15 cellular contexts compared by ENCODE assay signal in the genomic region with DNA sequence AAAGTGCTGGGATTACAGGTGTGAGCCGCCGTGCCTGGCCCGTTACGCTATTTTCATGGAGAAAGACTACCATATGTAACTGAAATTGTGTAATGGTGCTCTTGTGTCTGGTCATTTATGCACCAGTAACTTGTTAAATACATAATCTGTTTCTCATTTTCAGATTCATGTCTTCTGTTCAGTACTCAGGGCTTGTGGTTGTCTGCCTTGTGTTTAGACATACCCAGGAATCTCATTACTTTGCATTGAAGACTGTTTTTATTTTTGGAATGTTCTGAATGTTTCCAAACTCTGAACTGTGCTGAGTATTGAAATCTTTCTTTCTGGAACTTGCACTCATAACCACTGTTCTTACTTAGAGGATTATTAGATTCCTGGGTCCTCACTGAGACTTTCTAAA. TPM values are rescaled to one million over a fixed set of nuclear protein-coding genes. Genes with fewer than 3 reads are reported as not detected.
DNase-seq lines count a peak whose midpoint lies in the region; ATAC-seq and TF ChIP-seq lines count a peak whose summit lies in the region.
"Had no signal": no experiment of that assay in that cellular context is flagged by ENCODE, and none has a peak within 500 bp of the region (broad histone marks: within the 10 kb centered on the region; RNA-seq: fewer than 3 reads in every experiment).

No MANE protein-coding gene starts in this region.

- no peaks in the 10 kb centered on the region for H3K36me3 ChIP-seq in GM23248 (ENCODE audit: low read depth)

- H3K9ac ChIP-seq in GM23248 = no peak overlapping the region

- peaks cover 96% of the 10 kb centered on the region for H3K79me2 ChIP-seq in GM23248 (ENCODE audit: insufficient read depth)

- WGBS in GM23248 (ENCODE audit: low coverage in 1 of 2, low lambda C conversion rate in 2 of 2, missing lambda C conversion rate in 2 of 2), 2 experiments = 66 to 72% methylated on average over 4 of the region's 4 CpGs

- peaks cover 25% of the 10 kb centered on the region for H3K4me1 Mint-ChIP-seq in nephron progenitor cell
- H3K4me1 Mint-ChIP-seq in activated T-cell treated with anti-CD3 and anti-CD28 coated beads, Interleukin-2, amount 50 U/mL, for 4 hours (ENCODE audit: low read depth) = peaks cover 10% of the 10 kb centered on the region

- no peaks in the 10 kb centered on the region for H3K27me3 ChIP-seq in GM23248 (replicated peaks; ENCODE audit: insufficient read depth)
- H3K27me3 ChIP-seq: dorsolateral prefrontal cortex had no signal

- peaks cover 34% of the 10 kb centered on the region for H3K4me1 ChIP-seq in GM23248 (ENCODE audit: insufficient read depth)

- H3K9me3 Mint-ChIP-seq in nephron progenitor cell = peaks cover 8% of the 10 kb centered on the region
- no peaks in the 10 kb centered on the region for H3K9me3 Mint-ChIP-seq in activated T-cell treated with anti-CD3 and anti-CD28 coated beads, Interleukin-2, amount 50 U/mL, for 4 hours
- H3K9me3 Mint-ChIP-seq: stimulated activated naive CD8-positive, alpha-beta T cell treated with anti-CD3 and anti-CD28 coated beads, Interleukin-15, Interleukin-2, amounts not matched to agents 100 ng/mL and 50 ng/mL, for 24 hours; type B pancreatic cell had no signal

- TF ChIP-seq CTCF in AG09309 (IDR thresholded peaks at IDR 0.05; ENCODE audit: control insufficient read depth, insufficient read depth, low read depth, low read length, missing control alignments) = no peak
- TF ChIP-seq CTCF in astrocyte of the spinal cord (IDR thresholded peaks at IDR 0.05; ENCODE audit: low read depth, low read length) = no peak
- no peak for TF ChIP-seq CTCF in nephron progenitor cell (IDR thresholded peaks at IDR 0.05)

- no peaks in the 10 kb centered on the region for H3K9me3 ChIP-seq in GM23248 (ENCODE audit: low read depth)

- peak; percentile 83 for DNase-seq in AG09309 (ENCODE audit: low read depth)
- peak; percentile 65 for DNase-seq in GM23248
- DNase-seq in astrocyte of the spinal cord (ENCODE audit: low read depth, low spot score) = peak; percentile 47
- DNase-seq in nephron progenitor cell = no peak
- DNase-seq in NOMO-1 treated with DMSO at 0.1 percent for 48 hours (lab: John Stamatoyannopoulos, UW; ENCODE audit: unreplicated experiment) = no peak
- DNase-seq in NCI-H1417 treated with DMSO at 0.1 percent for 48 hours (lab: John Stamatoyannopoulos, UW) = no peak
- no peak for DNase-seq in activated T-cell treated with anti-CD3 and anti-CD28 coated beads, Interleukin-2, amount 50 U/mL, for 4 hours
- DNase-seq in stimulated activated naive CD4-positive, alpha-beta T cell (lab: John Stamatoyannopoulos, UW) = no peak
- DNase-seq: activated CD4-positive, CD25-positive, alpha-beta regulatory T cell treated with anti-CD3 and anti-CD28 coated beads, Interleukin-2, amount 50 U/mL, for 72 hours; activated effector memory CD4-positive, alpha-beta T cell treated with Interleukin-2 at 50 U/mL for 16 hours; dorsolateral prefrontal cortex; NCI-H1436 had no signal

- peak overlapping the region; percentile 23 for H3K27ac Mint-ChIP-seq in nephron progenitor cell
- H3K27ac Mint-ChIP-seq: stimulated activated naive CD8-positive, alpha-beta T cell treated with anti-CD3 and anti-CD28 coated beads, Interleukin-15, Interleukin-2, amounts not matched to agents 100 ng/mL and 50 ng/mL, for 24 hours; type B pancreatic cell had no signal

- H4K20me1 ChIP-seq in GM23248 (ENCODE audit: insufficient read depth) = 0 out of 2 replicates have a peak, but pooled peaks cover 5% of the 10 kb centered on the region

- no peak for ATAC-seq in activated T-cell treated with anti-CD3 and anti-CD28 coated beads, Interleukin-2, amount 50 U/mL, for 4 hours
- ATAC-seq: esophagus mucosa had no signal

- H2AFZ ChIP-seq in GM23248 = no peak overlapping the region

- peaks cover 60% of the 10 kb centered on the region for H3F3A ChIP-seq in GM23248 (ENCODE audit: insufficient read depth)

- in situ Hi-C loops in GM23248 (cut with MboI) (no loop called here), astrocyte of the spinal cord (cut with HindIII; ENCODE audit: low sequenced_read_pairs) (no loop called here)

- H3K4me3 ChIP-seq in AG09309 (ENCODE audit: control insufficient read depth, low read depth, low read length) = no peak overlapping the region
- no peak overlapping the region for H3K4me3 ChIP-seq in GM23248
- H3K4me3 ChIP-seq in astrocyte of the spinal cord (ENCODE audit: low read depth, low read length) = no peak overlapping the region
- H3K4me3 ChIP-seq: dorsolateral prefrontal cortex had no signal

- no peak overlapping the region for H3K4me2 ChIP-seq in GM23248 (ENCODE audit: unreplicated experiment)

- H3K36me3 Mint-ChIP-seq in nephron progenitor cell (ENCODE audit: low read depth) = peaks cover 53% of the 10 kb centered on the region
- H3K36me3 Mint-ChIP-seq in activated T-cell treated with anti-CD3 and anti-CD28 coated beads, Interleukin-2, amount 50 U/mL, for 4 hours (ENCODE audit: insufficient read depth) = peaks cover 3% of the 10 kb centered on the region
- H3K36me3 Mint-ChIP-seq: type B pancreatic cell had no signal

- no peaks in the 10 kb centered on the region for H3K27me3 Mint-ChIP-seq in nephron progenitor cell (ENCODE audit: low read depth, poor library complexity)
- no peaks in the 10 kb centered on the region for H3K27me3 Mint-ChIP-seq in activated T-cell treated with anti-CD3 and anti-CD28 coated beads, Interleukin-2, amount 50 U/mL, for 4 hours (ENCODE audit: low read depth)
- H3K27me3 Mint-ChIP-seq: stimulated activated naive CD8-positive, alpha-beta T cell treated with anti-CD3 and anti-CD28 coated beads, Interleukin-15, Interleukin-2, amounts not matched to agents 100 ng/mL and 50 ng/mL, for 24 hours; type B pancreatic cell had no signal

- no peaks in the 10 kb centered on the region for H3K9me2 ChIP-seq in GM23248 (ENCODE audit: insufficient read depth)

- H3K27ac ChIP-seq in GM23248 = peak overlapping the region; percentile 23
- H3K27ac ChIP-seq: dorsolateral prefrontal cortex had no signal

- H3K4me3 Mint-ChIP-seq in nephron progenitor cell = no peak overlapping the region
- no peak overlapping the region for H3K4me3 Mint-ChIP-seq in activated T-cell treated with anti-CD3 and anti-CD28 coated beads, Interleukin-2, amount 50 U/mL, for 4 hours
- H3K4me3 Mint-ChIP-seq: stimulated activated naive CD8-positive, alpha-beta T cell treated with anti-CD3 and anti-CD28 coated beads, Interleukin-15, Interleukin-2, amounts not matched to agents 100 ng/mL and 50 ng/mL, for 24 hours; type B pancreatic cell had no signal

RNA-seq across cellular contexts. Expression of gene PDLIM5, which starts 52.8 kb away (rescaled TPM):
- 115 and 185 TPM in 2 replicates for total RNA-seq in GM23248 (2014; rRNA removed; shearing (Covaris generic))
- 147 and 149 TPM in 2 replicates for polyA plus RNA-seq in GM23248 (2016; fragmentation: Nextera tagmentation; extraction: Ambion mirVana)
- total RNA-seq in activated T-cell treated with anti-CD3 and anti-CD28 coated beads, Interleukin-2, amount 50 U/mL, for 4 hours = 10 to 100 TPM; 23.2 to 26.8 (median 25.7) TPM

Comparison
In these comparisons a context has a peak if more than half of its experiments do, and no peak if none do; other contexts are left out.
1. DNase-seq: peak in AG09309 (single experiment), GM23248 (single experiment) and astrocyte of the spinal cord (single experiment); none in nephron progenitor cell (single experiment), NOMO-1 treated with DMSO at 0.1 percent for 48 hours (single experiment), NCI-H1417 treated with DMSO at 0.1 percent for 48 hours (single experiment), activated T-cell treated with anti-CD3 and anti-CD28 coated beads, Interleukin-2, amount 50 U/mL, for 4 hours (single experiment) and stimulated activated naive CD4-positive, alpha-beta T cell (0 of 6).